In the genomic region with DNA sequence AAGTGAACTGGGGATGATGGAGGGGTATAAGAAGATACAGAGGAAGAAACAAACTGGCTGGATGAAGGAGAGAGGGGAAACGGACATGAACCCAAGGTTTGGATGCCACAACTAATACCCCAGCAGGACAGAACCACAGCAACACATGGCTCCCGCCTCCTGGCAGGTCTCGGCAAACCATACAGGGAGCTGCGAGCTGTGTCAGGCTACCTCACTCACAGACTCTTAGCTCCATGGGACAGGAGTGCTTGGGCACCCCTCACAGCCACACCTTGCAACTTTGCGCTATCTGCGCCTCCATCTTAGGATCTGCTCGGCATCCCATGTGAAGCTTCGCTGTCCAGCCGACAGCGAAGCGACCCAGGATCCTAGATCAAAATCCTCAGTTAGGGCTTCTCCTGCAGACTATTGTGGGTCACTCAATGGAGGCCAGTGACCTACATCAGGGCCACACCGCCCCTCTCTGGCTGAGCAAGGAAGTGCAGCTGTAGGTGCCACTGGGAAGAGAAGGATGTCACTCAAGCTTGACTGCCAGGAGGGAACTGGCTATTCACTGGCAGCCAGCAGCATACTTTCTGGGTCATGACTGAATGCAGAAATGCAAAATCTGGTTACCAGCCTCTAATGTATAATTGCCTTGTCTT, we compare ENCODE assay signal across 8 cellular contexts.
DNase-seq lines count a peak whose midpoint lies in the region; ATAC-seq, FAIRE-seq and TF ChIP-seq lines count a peak whose summit lies in the region.

No MANE protein-coding gene starts in this region.

- H3K36me3 Mint-ChIP-seq in activated T-cell treated with anti-CD3 and anti-CD28 coated beads, Interleukin-2, amount 50 U/mL, for 4 hours (ENCODE audit: insufficient read depth): no peaks in the 10 kb centered on the region

- intact Hi-C loops in head of caudate nucleus (cut with DNase I): no loop called here
- intact Hi-C loops in ovary (cut with DNase I): loop anchor here in 3 of 4 donors (2.0 to 10.0 kb wide), 4 partner anchors 77 to 949 kb away; a partner anchor contains a TSS

- WGBS in ovary, 3 donors: 62 to 75% (median 66%) methylated on average over 10 to 12 of the region's 12 CpGs

- FAIRE-seq in D721Med (lab: Jason Lieb, UNC) (no peak), H54 (lab: Jason Lieb, UNC) (no peak)

- no peak for ATAC-seq in activated T-cell treated with anti-CD3 and anti-CD28 coated beads, Interleukin-2, amount 50 U/mL, for 4 hours
- ATAC-seq in GM21390 (IDR thresholded peaks at IDR 0.05; ENCODE audit: unreplicated experiment): no peak
- no peak for ATAC-seq in HG03442 (IDR thresholded peaks at IDR 0.05; ENCODE audit: unreplicated experiment)

- no peaks in the 10 kb centered on the region for H3K9me3 ChIP-seq in ovary

- DNase-seq in D721Med (ENCODE audit: insufficient read length, low spot score) (no peak), H54 (ENCODE audit: insufficient read length, low spot score) (peak; percentile 56), NCI-H460 (ENCODE audit: extremely low read depth, low read depth) (peak; percentile 45), head of caudate nucleus (peak in 40 of 42 donors; percentile 29 to 78 (median 58)), ovary (peak; percentile 52 to 81 (median 74))
- DNase-seq in activated T-cell treated with anti-CD3 and anti-CD28 coated beads, Interleukin-2, amount 50 U/mL, for 4 hours: peak; percentile 10

- H3K4me3 ChIP-seq in ovary: no peak overlapping the region

- no peak overlapping the region for H3K27ac ChIP-seq in ovary

- H3K4me1 Mint-ChIP-seq in activated T-cell treated with anti-CD3 and anti-CD28 coated beads, Interleukin-2, amount 50 U/mL, for 4 hours (ENCODE audit: low read depth): no peaks in the 10 kb centered on the region

- H3K4me1 ChIP-seq in ovary (ENCODE audit: insufficient read depth): no peaks in the 10 kb centered on the region

- H3K27me3 ChIP-seq in ovary: no peaks in the 10 kb centered on the region

- no peak overlapping the region for H3K4me3 Mint-ChIP-seq in activated T-cell treated with anti-CD3 and anti-CD28 coated beads, Interleukin-2, amount 50 U/mL, for 4 hours

- no peaks in the 10 kb centered on the region for H3K27me3 Mint-ChIP-seq in activated T-cell treated with anti-CD3 and anti-CD28 coated beads, Interleukin-2, amount 50 U/mL, for 4 hours (ENCODE audit: low read depth)

- peak; percentile 57 for TF ChIP-seq CTCF in D721Med (IDR thresholded peaks at IDR 0.05; ENCODE audit: insufficient read depth, missing control alignments)
- TF ChIP-seq CTCF in ovary (IDR thresholded peaks at IDR 0.05): peak; percentile 52 to 75 (median 65)

- no peaks in the 10 kb centered on the region for H3K9me3 Mint-ChIP-seq in activated T-cell treated with anti-CD3 and anti-CD28 coated beads, Interleukin-2, amount 50 U/mL, for 4 hours

- no peaks in the 10 kb centered on the region for H3K36me3 ChIP-seq in ovary

- TF ChIP-seq EP300 in ovary (IDR thresholded peaks at IDR 0.05): no peak

- TF ChIP-seq POLR2A in H54 (IDR thresholded peaks at IDR 0.05; ENCODE audit: low read depth, low read length): no peak
- TF ChIP-seq POLR2A in ovary (IDR thresholded peaks at IDR 0.05): no peak
